ENCODE assay signal across 15 cellular contexts in genomic region chr13:28544026-28544425, GRCh38. TPM values are rescaled to one million over a fixed set of nuclear protein-coding genes. Genes with fewer than 3 reads are reported as not detected.
DNase-seq lines count a peak whose midpoint lies in the region; ATAC-seq and TF ChIP-seq lines count a peak whose summit lies in the region.
"Had no signal": no experiment of that assay in that cellular context is flagged by ENCODE, and none has a peak within 500 bp of the region (broad histone marks: within the 10 kb centered on the region; RNA-seq: fewer than 3 reads in every experiment).

No MANE protein-coding gene starts in this region.

- H3K36me3 ChIP-seq in MG63 (no peaks in the 10 kb centered on the region), endodermal cell (ENCODE audit: control insufficient read depth, insufficient read depth, low read length) (peaks cover 4% of the 10 kb centered on the region)

- H3K27ac ChIP-seq in endodermal cell (ENCODE audit: low read depth, low read length): no peak overlapping the region
- H3K27ac ChIP-seq: A549 had no signal

- peak; percentile 61 for DNase-seq in MG63
- DNase-seq in endodermal cell: no peak
- DNase-seq in fibroblast of peridontal ligament (ENCODE audit: extremely low read depth): peak; percentile 56
- no peak for DNase-seq in NCI-H1417 (lab: John Stamatoyannopoulos, UW)
- DNase-seq in kidney tubule cell (ENCODE audit: low spot score): no peak
- DNase-seq: CD8-positive, alpha-beta T cell; COR-L47; DND-41; GDM1; IMR-90 had no signal

- peaks cover 9% of the 10 kb centered on the region for H3K4me1 Mint-ChIP-seq in endodermal cell

- H3K4me3 Mint-ChIP-seq in endodermal cell: no peak overlapping the region
- H3K4me3 Mint-ChIP-seq: CD14-positive monocyte; CD8-positive, alpha-beta T cell had no signal

- WGBS in endodermal cell (ENCODE audit: insufficient coverage in 1 of 2, insufficient read length in 1 of 2), 2 experiments: 92% methylated on average over 1 of the region's 1 CpG; no CpG with 5 or more reads in 1 of the 2 experiments

- H3K27ac Mint-ChIP-seq in endodermal cell: no peak overlapping the region
- H3K27ac Mint-ChIP-seq: CD8-positive, alpha-beta T cell had no signal

- H3K9me3 ChIP-seq in MG63 (peaks cover 3% of the 10 kb centered on the region), endodermal cell (ENCODE audit: control insufficient read depth, low read length) (peaks cover 32% of the 10 kb centered on the region)
- H3K9me3 ChIP-seq: A549 had no signal

- H3K4me1 ChIP-seq in endodermal cell (ENCODE audit: control insufficient read depth, insufficient read depth, low read length): peaks cover 3% of the 10 kb centered on the region
- H3K4me1 ChIP-seq: A549 had no signal

- H3K27me3 ChIP-seq in MG63: no peaks in the 10 kb centered on the region; the same call in 1 of the 2 replicates
- H3K27me3 ChIP-seq in endodermal cell (ENCODE audit: control insufficient read depth, insufficient read depth, low read length, poor library complexity, severe bottlenecking): no peaks in the 10 kb centered on the region

- ATAC-seq in GM21528 (IDR thresholded peaks at IDR 0.05; ENCODE audit: low FRiP score, unreplicated experiment): no peak
- ATAC-seq: A549; CD8-positive, alpha-beta T cell; HCT116 had no signal

- H3K9ac ChIP-seq in endodermal cell (ENCODE audit: extremely low read depth, low read length, poor library complexity, severe bottlenecking): no peak overlapping the region

- peaks cover 27% of the 10 kb centered on the region for H3K9me3 Mint-ChIP-seq in endodermal cell

- no peak for TF ChIP-seq CTCF in endodermal cell (conservative IDR thresholded peaks at IDR 0.05)

- H3K36me3 Mint-ChIP-seq in endodermal cell (ENCODE audit: low read depth): no peaks in the 10 kb centered on the region
- H3K36me3 Mint-ChIP-seq: CD14-positive monocyte; CD8-positive, alpha-beta T cell had no signal

- H3K4me3 ChIP-seq in MG63 (no peak overlapping the region), endodermal cell (ENCODE audit: low read length) (peak overlapping the region; percentile 65)
- H3K4me3 ChIP-seq: A549 had no signal

- H3K27me3 Mint-ChIP-seq in endodermal cell (ENCODE audit: insufficient read depth): peaks cover 19% of the 10 kb centered on the region

RNA-seq across cellular contexts. Expression of gene FLT1, which starts 49.1 kb away (rescaled TPM):
- total RNA-seq in MG63 (2014; rRNA removed; shearing (Covaris generic); ENCODE audit: low replicate concordance): 0.15 and 0.66 TPM in 2 replicates
- total RNA-seq in endodermal cell: 10 to 100 TPM in 1 of 2 donors, 1 to 10 TPM in 1; 3.2 to 10.3 TPM
- 8.0 TPM for polyA plus RNA-seq in endodermal cell (2013, experiment 1 of 2)
- polyA plus RNA-seq in endodermal cell (2013, experiment 2 of 2): 5.1 TPM
- total RNA-seq: HT-29 had no signal
- polyA plus RNA-seq: A549, CD14-positive monocyte had no signal

Comparison
In these comparisons a context has a peak if more than half of its experiments do, and no peak if none do; other contexts are left out.
1. DNase-seq: peak in MG63 (single experiment) and fibroblast of peridontal ligament (single experiment); none in endodermal cell (single experiment), NCI-H1417 (0 of 3) and kidney tubule cell (single experiment).